ENCODE assay signal across 1 cellular context in genomic region chr3:62874398-62875102, GRCh38.
TF ChIP-seq lines count a peak whose summit lies in the region.

No MANE protein-coding gene starts in this region.

TF ChIP-seq in SK-N-SH, 30 proteins besides CTCF, POLR2A, EP300 and RAD21 (continued from another document):
- TF ChIP-seq EZH2phosphoT487 (IDR thresholded peaks at IDR 0.05; ENCODE audit: borderline replicate concordance, low read depth) = no peak
- no peak; the same call in 1 of the 2 replicates for TF ChIP-seq TAF1 (IDR thresholded peaks at IDR 0.05; ENCODE audit: borderline replicate concordance, low read depth, low read length)
- no peak for TF ChIP-seq TCF12 (IDR thresholded peaks at IDR 0.05)
- TF ChIP-seq GATA2 (CRISPR knock-in tag; IDR thresholded peaks at IDR 0.05) = no peak
